In the genomic region with DNA sequence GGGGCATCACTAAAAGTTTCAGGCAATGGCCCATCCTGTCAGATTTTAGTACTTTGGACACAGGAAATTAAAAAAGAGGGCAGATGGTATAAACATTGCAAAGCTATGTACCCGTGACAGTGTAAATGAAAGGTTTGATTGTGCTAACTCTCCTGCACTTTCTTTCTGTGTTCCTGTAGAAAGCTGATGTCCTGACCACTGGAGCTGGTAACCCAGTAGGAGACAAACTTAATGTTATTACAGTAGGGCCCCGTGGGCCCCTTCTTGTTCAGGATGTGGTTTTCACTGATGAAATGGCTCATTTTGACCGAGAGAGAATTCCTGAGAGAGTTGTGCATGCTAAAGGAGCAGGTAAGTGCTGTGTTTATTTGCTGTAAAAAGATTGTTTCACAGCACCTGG, we compare ENCODE assay signal across 13 cellular contexts. TPM values are rescaled to one million over a fixed set of nuclear protein-coding genes. Genes with fewer than 3 reads are reported as not detected.
A peak's percentile ranks its signal among the peaks of the same experiment; 100 is the strongest.
DNase-seq lines count a peak whose midpoint lies in the region; ATAC-seq and TF ChIP-seq lines count a peak whose summit lies in the region.
"Had no signal": no experiment of that assay in that cellular context is flagged by ENCODE, and none has a peak within 500 bp of the region (broad histone marks: within the 10 kb centered on the region; RNA-seq: fewer than 3 reads in every experiment).

No MANE protein-coding gene starts in this region.

- peak overlapping the region in 1 of 2 donors; percentile 53 for H3K4me3 Mint-ChIP-seq in CD14-positive monocyte

- no peak for TF ChIP-seq POLR2A in NB4 (IDR thresholded peaks at IDR 0.05; ENCODE audit: extremely low read depth, insufficient read length)

- H3K9me3 Mint-ChIP-seq in CD14-positive monocyte: peaks cover 0 to 3% (median 0%) of the 10 kb centered on the region in 7 donors

- peaks cover 81% of the 10 kb centered on the region for H3K4me1 Mint-ChIP-seq in CD14-positive monocyte

- ATAC-seq in GM18909 (IDR thresholded peaks at IDR 0.05; ENCODE audit: poor library complexity, unreplicated experiment): peak; percentile 64
- no peak for ATAC-seq in HG03025 (IDR thresholded peaks at IDR 0.05; ENCODE audit: low FRiP score, unreplicated experiment)

- no peaks in the 10 kb centered on the region for H3K9me3 ChIP-seq in MG63
- H3K9me3 ChIP-seq: ascending aorta, transverse colon had no signal

- no peaks in the 10 kb centered on the region for H3K27me3 ChIP-seq in MG63
- H3K27me3 ChIP-seq: ascending aorta, transverse colon had no signal

- H3K4me3 ChIP-seq in NB4 (ENCODE audit: low read depth, low read length): peak overlapping the region; percentile 11
- H3K4me3 ChIP-seq in MG63: no peak overlapping the region
- H3K4me3 ChIP-seq: ascending aorta, transverse colon had no signal

- DNase-seq in CD14-positive monocyte (ENCODE audit: low spot score) (no peak), NB4 (ENCODE audit: low read depth) (peak; percentile 84), foreskin melanocyte (peak; percentile 53), MG63 (no peak), NCI-H524 (lab: John Stamatoyannopoulos, UW) (no peak), NCI-H1105 (lab: John Stamatoyannopoulos, UW) (no peak)
- DNase-seq: NCI-H187 treated with DMSO at 0.1 percent for 48 hours; RPMI8226; stimulated activated CD4-positive, alpha-beta T cell treated with anti-CD3 and anti-CD28 coated beads, Interleukin-2, amount 100 ng/mL, for 48 hours; transverse colon had no signal

- H3K27ac Mint-ChIP-seq in CD14-positive monocyte: peak overlapping the region in 6 of 7 donors; percentile 45 to 86 (median 82)

- TF ChIP-seq CTCF in CD14-positive monocyte (IDR thresholded peaks at IDR 0.05): no peak
- TF ChIP-seq CTCF in NB4 (IDR thresholded peaks at IDR 0.05; ENCODE audit: low read depth, low read length): no peak

- H3K36me3 ChIP-seq in MG63: peaks cover 35% of the 10 kb centered on the region

- intact Hi-C loops in CD14-positive monocyte (cut with micrococcal nuclease): no loop called here

- peaks cover 36 to 47% of the 10 kb centered on the region in 2 donors for H3K36me3 Mint-ChIP-seq in CD14-positive monocyte

- H3K27me3 Mint-ChIP-seq in CD14-positive monocyte (ENCODE audit: low read depth in 3 of 3): no peaks in the 10 kb centered on the region

RNA-seq across cellular contexts. Expression of gene CAT, which starts 10.3 kb away (rescaled TPM):
- polyA plus RNA-seq in CD14-positive monocyte: 100 to 1,000 TPM; 429 to 432 TPM
- total RNA-seq in MG63 (2014; rRNA removed; shearing (Covaris generic); ENCODE audit: low replicate concordance): 124 and 125 TPM in 2 replicates

Comparison
In these comparisons a context has a peak if more than half of its experiments do, and no peak if none do; other contexts are left out.
1. DNase-seq: peak in NB4 (single experiment) and foreskin melanocyte (single experiment); none in CD14-positive monocyte (single experiment), MG63 (single experiment), NCI-H524 (0 of 2) and NCI-H1105 (single experiment).